ENCODE assay signal across 1 cellular context in genomic region chr19:3982701-3983541, GRCh38.
A peak's percentile ranks its signal among the peaks of the same experiment; 100 is the strongest.
TF ChIP-seq lines count a peak whose summit lies in the region.

No MANE protein-coding gene starts in this region.

TF ChIP-seq in HepG2, 621 proteins besides CTCF, POLR2A, EP300 and RAD21:
- TF ChIP-seq XBP1 (CRISPR knock-in tag; IDR thresholded peaks at IDR 0.05): no peak
- no peak for TF ChIP-seq ZNF569 (CRISPR knock-in tag; IDR thresholded peaks at IDR 0.05; ENCODE audit: borderline replicate concordance)
- TF ChIP-seq ZNF644 (CRISPR knock-in tag; IDR thresholded peaks at IDR 0.05; ENCODE audit: low read depth): no peak
- TF ChIP-seq ZNF10 (CRISPR knock-in tag; IDR thresholded peaks at IDR 0.05; ENCODE audit: borderline replicate concordance, low read depth): no peak
- 0 out of 2 replicates have a peak, but pooled peaks have one; percentile 29 for TF ChIP-seq ZNF724P (CRISPR knock-in tag; IDR thresholded peaks at IDR 0.05; ENCODE audit: borderline replicate concordance)
- no peak for TF ChIP-seq SP1 (IDR thresholded peaks at IDR 0.05)
- no peak for TF ChIP-seq SP1 (CRISPR knock-in tag; IDR thresholded peaks at IDR 0.05)
- no peak for TF ChIP-seq ZNF331 (CRISPR knock-in tag; IDR thresholded peaks at IDR 0.05)
- peak; percentile 13 for TF ChIP-seq XRCC5 (optimal IDR thresholded peaks at IDR 0.05; ENCODE audit: low read length)
- TF ChIP-seq MYC (CRISPR knock-in tag; IDR thresholded peaks at IDR 0.05; ENCODE audit: borderline replicate concordance): no peak
- TF ChIP-seq SUZ12 (IDR thresholded peaks at IDR 0.05; ENCODE audit: low read depth, low read length): no peak
- TF ChIP-seq ZBTB38 (CRISPR knock-in tag; IDR thresholded peaks at IDR 0.05): peak; percentile 82
- TF ChIP-seq HNRNPL (IDR thresholded peaks at IDR 0.05; ENCODE audit: low read depth, low read length): peak; percentile 62; the same call in 1 of the 2 replicates
- TF ChIP-seq NFYB (CRISPR knock-in tag; IDR thresholded peaks at IDR 0.05): no peak
- TF ChIP-seq FOSL1 (CRISPR knock-in tag; IDR thresholded peaks at IDR 0.05; ENCODE audit: borderline replicate concordance): peak; percentile 29; the same call in 1 of the 2 replicates
- TF ChIP-seq CEBPG (CRISPR knock-in tag; IDR thresholded peaks at IDR 0.05): no peak
- TF ChIP-seq ZSCAN21 (CRISPR knock-in tag; IDR thresholded peaks at IDR 0.05; ENCODE audit: borderline replicate concordance): peak; percentile 34; the same call in 1 of the 2 replicates
- peak; percentile 31; the same call in 1 of the 2 replicates for TF ChIP-seq GABPB1 (CRISPR knock-in tag; IDR thresholded peaks at IDR 0.05)
- peak; percentile 61; the same call in 1 of the 2 replicates for TF ChIP-seq ZNF263 (CRISPR knock-in tag; IDR thresholded peaks at IDR 0.05)
- peak; percentile 89 for TF ChIP-seq RBFOX2 (IDR thresholded peaks at IDR 0.05; ENCODE audit: low read depth, low read length)
- TF ChIP-seq PLRG1 (conservative IDR thresholded peaks at IDR 0.05): no peak
- no peak for TF ChIP-seq TMF1 (CRISPR knock-in tag; IDR thresholded peaks at IDR 0.05; ENCODE audit: low read depth)
- TF ChIP-seq GTF2F1 (IDR thresholded peaks at IDR 0.05; ENCODE audit: low read length): no peak
- TF ChIP-seq ZNF772 (CRISPR knock-in tag; IDR thresholded peaks at IDR 0.05): no peak
- peak; percentile 34 for TF ChIP-seq RBM39 (IDR thresholded peaks at IDR 0.05; ENCODE audit: low read depth, low read length, poor library complexity, severe bottlenecking)
- no peak for TF ChIP-seq HCFC1 (IDR thresholded peaks at IDR 0.05; ENCODE audit: low read depth, low read length)
- TF ChIP-seq MZF1 (CRISPR knock-in tag; IDR thresholded peaks at IDR 0.05; ENCODE audit: borderline replicate concordance): no peak
- no peak for TF ChIP-seq KDM3A (CRISPR knock-in tag; IDR thresholded peaks at IDR 0.05; ENCODE audit: low read depth)
- TF ChIP-seq EED (CRISPR knock-in tag; IDR thresholded peaks at IDR 0.05): no peak
- TF ChIP-seq SP4 (CRISPR knock-in tag; IDR thresholded peaks at IDR 0.05): peak; percentile 32; the same call in 1 of the 2 replicates
- TF ChIP-seq ZNF121 (CRISPR knock-in tag; IDR thresholded peaks at IDR 0.05): no peak
- peak; percentile 80 for TF ChIP-seq FOSL2 (CRISPR knock-in tag; IDR thresholded peaks at IDR 0.05)
- TF ChIP-seq MEF2D (CRISPR knock-in tag; IDR thresholded peaks at IDR 0.05): no peak
- TF ChIP-seq AGO2 (optimal IDR thresholded peaks at IDR 0.05; ENCODE audit: low read depth, low read length): peak; percentile 96
- no peak for TF ChIP-seq ATF5 (CRISPR knock-in tag; IDR thresholded peaks at IDR 0.05; ENCODE audit: low read depth)
- TF ChIP-seq ZBTB7B (CRISPR knock-in tag; IDR thresholded peaks at IDR 0.05): no peak
- no peak for TF ChIP-seq TEAD3 (CRISPR knock-in tag; optimal IDR thresholded peaks at IDR 0.05; ENCODE audit: borderline replicate concordance)
- no peak for TF ChIP-seq IRF2 (CRISPR knock-in tag; IDR thresholded peaks at IDR 0.05)
- TF ChIP-seq ZNF576 (CRISPR knock-in tag; IDR thresholded peaks at IDR 0.05): no peak
- TF ChIP-seq MBNL3 (CRISPR knock-in tag; conservative IDR thresholded peaks at IDR 0.05): no peak
- TF ChIP-seq ZC3H13 (CRISPR knock-in tag; IDR thresholded peaks at IDR 0.05): peak; percentile 63; the same call in 1 of the 2 replicates
- TF ChIP-seq ZNF232 (CRISPR knock-in tag; IDR thresholded peaks at IDR 0.05; ENCODE audit: borderline replicate concordance): no peak
- TF ChIP-seq CAMTA2 (CRISPR knock-in tag; IDR thresholded peaks at IDR 0.05; ENCODE audit: borderline replicate concordance): no peak
- no peak for TF ChIP-seq MBD4 (IDR thresholded peaks at IDR 0.05; ENCODE audit: borderline replicate concordance, low read length)
- TF ChIP-seq RBM22 (optimal IDR thresholded peaks at IDR 0.05; ENCODE audit: low read length): peak; percentile 61
- TF ChIP-seq HOXA7 (CRISPR knock-in tag; IDR thresholded peaks at IDR 0.05): no peak
